8 cellular contexts compared by ENCODE assay signal in the genomic region with DNA sequence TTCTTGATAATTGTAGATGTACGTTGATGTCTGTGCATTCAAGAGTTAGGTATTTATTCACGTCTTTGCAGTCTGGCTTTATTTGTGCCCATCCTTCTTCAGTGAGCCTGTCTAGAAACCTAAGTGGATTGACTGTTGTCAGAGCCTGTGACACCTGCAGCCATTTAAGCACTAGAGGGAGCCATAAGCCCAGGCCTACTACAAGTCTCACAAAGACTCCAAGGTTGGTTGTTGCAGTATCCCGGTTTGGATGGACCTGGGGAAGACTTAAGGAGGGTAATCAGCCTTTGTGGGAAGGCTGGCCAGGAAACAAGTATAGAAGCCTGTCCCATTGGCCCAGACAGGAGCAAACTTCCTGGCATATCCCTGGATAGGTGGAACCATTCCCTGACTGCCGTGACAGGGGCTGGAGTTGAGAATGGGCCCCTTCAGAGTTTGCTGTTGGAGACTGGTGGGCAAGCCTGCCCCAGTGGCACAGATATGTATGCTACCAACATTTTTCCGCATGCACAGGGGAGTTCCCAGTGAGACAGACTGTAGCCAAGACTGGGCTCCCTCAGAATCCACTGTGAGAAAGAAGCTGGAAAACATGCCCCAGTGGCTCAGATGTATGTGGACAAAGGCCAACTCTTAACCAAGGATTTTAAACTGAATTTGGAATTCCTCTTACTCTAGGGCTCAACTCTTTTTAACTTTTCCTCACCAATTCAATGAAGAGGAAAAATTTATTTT. TPM values are rescaled to one million over a fixed set of nuclear protein-coding genes. Genes with fewer than 3 reads are reported as not detected.
DNase-seq lines count a peak whose midpoint lies in the region; ATAC-seq, FAIRE-seq and TF ChIP-seq lines count a peak whose summit lies in the region.

No MANE protein-coding gene starts in this region.

- H3K9ac ChIP-seq in MM.1S (ENCODE audit: low read length) = no peak overlapping the region

- H3K27me3 ChIP-seq in MM.1S (replicated peaks; ENCODE audit: insufficient read depth, low read length) (no peaks in the 10 kb centered on the region), esophagus squamous epithelium (no peaks in the 10 kb centered on the region), pancreas (no peaks in the 10 kb centered on the region)

- no peak overlapping the region for H3K4me2 ChIP-seq in MM.1S (ENCODE audit: low read depth, low read length)

- H3K4me3 ChIP-seq in MM.1S (ENCODE audit: low read length) = no peak overlapping the region
- no peak overlapping the region for H3K4me3 ChIP-seq in esophagus squamous epithelium
- no peak overlapping the region for H3K4me3 ChIP-seq in pancreas

- ATAC-seq in pancreas = peak in 3 of 4 donors; percentile 85 to 87 (median 87)

- FAIRE-seq in pancreas (lab: Jason Lieb, UNC) = no peak

- TF ChIP-seq POLR2A in esophagus squamous epithelium (IDR thresholded peaks at IDR 0.05) = no peak

- no peaks in the 10 kb centered on the region for H3K4me1 ChIP-seq in MM.1S (ENCODE audit: low read length)
- no peaks in the 10 kb centered on the region for H3K4me1 ChIP-seq in esophagus squamous epithelium
- H3K4me1 ChIP-seq in pancreas = no peaks in the 10 kb centered on the region

- H2AFZ ChIP-seq in MM.1S (ENCODE audit: low read length) = no peak overlapping the region

- no peaks in the 10 kb centered on the region for H3K27me3 Mint-ChIP-seq in activated T-helper 1 cell treated with anti-CD3 and anti-CD28 coated beads, Interleukin-12 subunit alpha, Interleukin-12 subunit beta, Interleukin-2, Interleukin-4 antibody, amounts not matched to agents 30 ng/mL and 10 ng/mL and 1 ng/mL, durations not matched to agents 14 hours and 24 hours and 36 hours (ENCODE audit: insufficient read depth)

- no peak overlapping the region for H3K4me3 Mint-ChIP-seq in activated T-helper 1 cell treated with anti-CD3 and anti-CD28 coated beads, Interleukin-12 subunit alpha, Interleukin-12 subunit beta, Interleukin-2, Interleukin-4 antibody, amounts not matched to agents 30 ng/mL and 10 ng/mL and 1 ng/mL, durations not matched to agents 14 hours and 24 hours and 36 hours

- no peak overlapping the region for H3K27ac Mint-ChIP-seq in activated T-helper 1 cell treated with anti-CD3 and anti-CD28 coated beads, Interleukin-12 subunit alpha, Interleukin-12 subunit beta, Interleukin-2, Interleukin-4 antibody, amounts not matched to agents 30 ng/mL and 10 ng/mL and 1 ng/mL, durations not matched to agents 14 hours and 24 hours and 36 hours

- no peaks in the 10 kb centered on the region for H3K36me3 Mint-ChIP-seq in activated T-helper 1 cell treated with anti-CD3 and anti-CD28 coated beads, Interleukin-12 subunit alpha, Interleukin-12 subunit beta, Interleukin-2, Interleukin-4 antibody, amounts not matched to agents 30 ng/mL and 10 ng/mL and 1 ng/mL, durations not matched to agents 14 hours and 24 hours and 36 hours (ENCODE audit: low read depth)

- H4K20me1 ChIP-seq in MM.1S (ENCODE audit: insufficient read depth, low read length) = no peaks in the 10 kb centered on the region

- 47 to 52% methylated on average over 4 to 5 of the region's 5 CpGs for WGBS in esophagus squamous epithelium, 2 donors
- WGBS in pancreas, 2 donors = 41 to 48% methylated on average over 5 of the region's 5 CpGs

- H3K36me3 ChIP-seq in MM.1S (replicated peaks; ENCODE audit: insufficient read depth, low read length) = no peaks in the 10 kb centered on the region
- H3K36me3 ChIP-seq in esophagus squamous epithelium = no peaks in the 10 kb centered on the region
- no peaks in the 10 kb centered on the region for H3K36me3 ChIP-seq in pancreas

- H3K9me3 ChIP-seq in MM.1S (replicated peaks; ENCODE audit: insufficient read depth, low read length) (no peaks in the 10 kb centered on the region), esophagus squamous epithelium (no peaks in the 10 kb centered on the region), pancreas (no peaks in the 10 kb centered on the region)

- intact Hi-C loops in esophagus squamous epithelium (cut with DNase I) (no loop called here), pancreas (cut with DNase I) (no loop called here)
- intact Hi-C loops in activated T-helper 1 cell treated with anti-CD3 and anti-CD28 coated beads, Interleukin-12 subunit alpha, Interleukin-12 subunit beta, Interleukin-2, Interleukin-4 antibody, amounts not matched to agents 30 ng/mL and 10 ng/mL and 1 ng/mL, durations not matched to agents 14 hours and 24 hours and 36 hours (cut with micrococcal nuclease) = loop anchor here (2.0 kb wide), 1 partner anchor 345 kb away; a partner anchor contains a TSS

- H3K9me3 Mint-ChIP-seq in activated T-helper 1 cell treated with anti-CD3 and anti-CD28 coated beads, Interleukin-12 subunit alpha, Interleukin-12 subunit beta, Interleukin-2, Interleukin-4 antibody, amounts not matched to agents 30 ng/mL and 10 ng/mL and 1 ng/mL, durations not matched to agents 14 hours and 24 hours and 36 hours = no peaks in the 10 kb centered on the region

- H3K27ac ChIP-seq in MM.1S (ENCODE audit: low read length) = no peak overlapping the region
- no peak overlapping the region for H3K27ac ChIP-seq in esophagus squamous epithelium
- no peak overlapping the region for H3K27ac ChIP-seq in pancreas

- TF ChIP-seq CTCF in MM.1S (IDR thresholded peaks at IDR 0.05; ENCODE audit: low read length) = peak; percentile 86
- peak in 5 of 6 experiments; percentile 20 to 68 (median 45) for TF ChIP-seq CTCF in esophagus squamous epithelium (IDR thresholded peaks at IDR 0.05)
- TF ChIP-seq CTCF in pancreas (IDR thresholded peaks at IDR 0.05) = peak; percentile 19 to 53 (median 44)

- H3K9me2 ChIP-seq in MM.1S (replicated peaks; ENCODE audit: insufficient read depth, low read length) = no peaks in the 10 kb centered on the region

- H3K79me2 ChIP-seq in MM.1S (ENCODE audit: low read length) = no peaks in the 10 kb centered on the region

- DNase-seq in DMS153 (lab: John Stamatoyannopoulos, UW) (peak; percentile 22), DMS153 treated with DMSO at 0.1 percent for 48 hours (lab: John Stamatoyannopoulos, UW; ENCODE audit: unreplicated experiment) (no peak), MM.1S (peak; percentile 57), RKO (ENCODE audit: low spot score) (peak; percentile 78), esophagus squamous epithelium (lab: John Stamatoyannopoulos, UW) (no peak), pancreas (peak in 2 of 6 donors; percentile 25 to 47), cerebellar nuclear complex (lab: John Stamatoyannopoulos, UW) (no peak)
- no peak for DNase-seq in activated T-helper 1 cell treated with anti-CD3 and anti-CD28 coated beads, Interleukin-12 subunit alpha, Interleukin-12 subunit beta, Interleukin-2, Interleukin-4 antibody, amounts not matched to agents 30 ng/mL and 10 ng/mL and 1 ng/mL, durations not matched to agents 14 hours and 24 hours and 36 hours (ENCODE audit: low spot score)

- H3F3A ChIP-seq in MM.1S (ENCODE audit: insufficient read depth, low read length) = no peaks in the 10 kb centered on the region

- no peaks in the 10 kb centered on the region for H3K4me1 Mint-ChIP-seq in activated T-helper 1 cell treated with anti-CD3 and anti-CD28 coated beads, Interleukin-12 subunit alpha, Interleukin-12 subunit beta, Interleukin-2, Interleukin-4 antibody, amounts not matched to agents 30 ng/mL and 10 ng/mL and 1 ng/mL, durations not matched to agents 14 hours and 24 hours and 36 hours (ENCODE audit: low read depth)

RNA-seq across cellular contexts. Expression of a gene that starts 9.3 kb away (rescaled TPM):
- not detected for total RNA-seq in esophagus squamous epithelium
- total RNA-seq in pancreas = not detected
- polyA plus RNA-seq in pancreas = not detected
- not detected in 2 replicates for total RNA-seq in activated T-helper 1 cell treated with anti-CD3 and anti-CD28 coated beads, Interleukin-12 subunit alpha, Interleukin-12 subunit beta, Interleukin-2, Interleukin-4 antibody, amounts not matched to agents 30 ng/mL and 10 ng/mL and 1 ng/mL, durations not matched to agents 14 hours and 24 hours and 36 hours

Comparison
In these comparisons a context has a peak if more than half of its experiments do, and no peak if none do; other contexts are left out.
1. DNase-seq: peak in DMS153 (single experiment), MM.1S (single experiment) and RKO (single experiment); none in DMS153 treated with DMSO at 0.1 percent for 48 hours (single experiment), esophagus squamous epithelium (single experiment), activated T-helper 1 cell treated with anti-CD3 and anti-CD28 coated beads, Interleukin-12 subunit alpha, Interleukin-12 subunit beta, Interleukin-2, Interleukin-4 antibody, amounts not matched to agents 30 ng/mL and 10 ng/mL and 1 ng/mL, durations not matched to agents 14 hours and 24 hours and 36 hours (single experiment) and cerebellar nuclear complex (0 of 2).
2. Peak in every context shown above with its lines, with median percentiles within 50 percentile points of each other: CTCF ChIP-seq.